Comparison of ENCODE assay signal across 1 cellular context in genomic region chr16:83390759-83391158, GRCh38.
TF ChIP-seq lines count a peak whose summit lies in the region.

No MANE protein-coding gene starts in this region.

TF ChIP-seq in SK-N-SH treated with all-trans-retinoic acid at 6 μM for 48 hours, 23 proteins besides CTCF, POLR2A, EP300 and RAD21 (continued from another document):
- no peak for TF ChIP-seq CSRNP3 (CRISPR knock-in tag; IDR thresholded peaks at IDR 0.05)
- no peak for TF ChIP-seq BACH2 (CRISPR knock-in tag; IDR thresholded peaks at IDR 0.05; ENCODE audit: borderline replicate concordance)
- TF ChIP-seq ESRRG (CRISPR knock-in tag; IDR thresholded peaks at IDR 0.05), result no peak
